ENCODE assay signal across 8 cellular contexts in genomic region chr1:173202430-173203145, GRCh38. TPM values are rescaled to one million over a fixed set of nuclear protein-coding genes. Genes with fewer than 3 reads are reported as not detected.
DNase-seq lines count a peak whose midpoint lies in the region; ATAC-seq, FAIRE-seq and TF ChIP-seq lines count a peak whose summit lies in the region.

No MANE protein-coding gene starts in this region.

- no peaks in the 10 kb centered on the region for H3K36me3 ChIP-seq in OCI-LY3 (replicated peaks; ENCODE audit: low read depth, low read length)

- peaks cover 16% of the 10 kb centered on the region for H3K27me3 ChIP-seq in OCI-LY3 (ENCODE audit: low read depth, low read length)

- peak; percentile 44 for ATAC-seq in memory B cell (ENCODE audit: low read depth)
- ATAC-seq in HG02678 (IDR thresholded peaks at IDR 0.05; ENCODE audit: unreplicated experiment), result no peak

- H3K9me3 Mint-ChIP-seq in memory B cell, result no peaks in the 10 kb centered on the region

- peak; percentile 97 for TF ChIP-seq CTCF in OCI-LY3 (IDR thresholded peaks at IDR 0.05; ENCODE audit: low read depth, low read length)

- H3K9me3 ChIP-seq in OCI-LY3 (ENCODE audit: insufficient read depth, low read length), result no peaks in the 10 kb centered on the region

- H3K4me3 Mint-ChIP-seq in memory B cell, result no peak overlapping the region

- peaks cover 23% of the 10 kb centered on the region for H3K4me1 Mint-ChIP-seq in memory B cell

- no peaks in the 10 kb centered on the region for H4K20me1 ChIP-seq in OCI-LY3 (ENCODE audit: insufficient read depth, low read length)

- H3K4me3 ChIP-seq in OCI-LY3 (ENCODE audit: low read length), result no peak overlapping the region

- FAIRE-seq in GM12892 (lab: Jason Lieb, UNC), result peak; percentile 54

- no peak overlapping the region for H3K9ac ChIP-seq in OCI-LY3 (ENCODE audit: low read length)

- H3K4me2 ChIP-seq in OCI-LY3 (ENCODE audit: low read length), result peak overlapping the region; percentile 23

- no peaks in the 10 kb centered on the region for H3K27me3 Mint-ChIP-seq in memory B cell

- H3K4me1 ChIP-seq in OCI-LY3 (ENCODE audit: low read length), result peaks cover 35% of the 10 kb centered on the region

- H3K27ac ChIP-seq in OCI-LY3 (ENCODE audit: low read length), result no peak overlapping the region

- no peaks in the 10 kb centered on the region for H3K36me3 Mint-ChIP-seq in memory B cell

- H3K79me2 ChIP-seq in OCI-LY3 (ENCODE audit: low read length), result no peaks in the 10 kb centered on the region

- peak; percentile 40 to 44 for DNase-seq in AML-193 (lab: John Stamatoyannopoulos, UW)
- DNase-seq in GM12892 (ENCODE audit: insufficient read length), result no peak
- peak; percentile 78 for DNase-seq in dedifferentiated amniotic fluid mesenchymal stem cell (ENCODE audit: extremely low spot score)
- no peak for DNase-seq in memory B cell (ENCODE audit: low spot score in 2 of 2)
- no peak for DNase-seq in cerebellum (ENCODE audit: low spot score)
- no peak for DNase-seq in activated CD8-positive, alpha-beta memory T cell treated with anti-CD3 and anti-CD28 coated beads, Interleukin-2, amount 50 U/mL, for 48 hours

- H3K27ac Mint-ChIP-seq in memory B cell, result no peak overlapping the region

- no peak for TF ChIP-seq POLR2A in GM12892 (IDR thresholded peaks at IDR 0.05; ENCODE audit: low read depth, low read length)

- no peak overlapping the region for H2AFZ ChIP-seq in OCI-LY3 (ENCODE audit: low read depth, low read length)

RNA-seq across cellular contexts. Expression of gene TNFSF4, which starts 4.5 kb away (rescaled TPM):
- polyA plus RNA-seq in GM12892 (2012; ENCODE audit: missing spikeins), result 12.2 TPM
- 2.3 TPM for total RNA-seq in cerebellum

Comparison
In these comparisons a context has a peak if more than half of its experiments do, and no peak if none do; other contexts are left out.
1. DNase-seq: peak in AML-193 (2 of 2) and dedifferentiated amniotic fluid mesenchymal stem cell (single experiment); none in GM12892 (single experiment), memory B cell (0 of 2), cerebellum (single experiment) and activated CD8-positive, alpha-beta memory T cell treated with anti-CD3 and anti-CD28 coated beads, Interleukin-2, amount 50 U/mL, for 48 hours (single experiment).